8 cellular contexts compared by ENCODE assay signal in the genomic region with DNA sequence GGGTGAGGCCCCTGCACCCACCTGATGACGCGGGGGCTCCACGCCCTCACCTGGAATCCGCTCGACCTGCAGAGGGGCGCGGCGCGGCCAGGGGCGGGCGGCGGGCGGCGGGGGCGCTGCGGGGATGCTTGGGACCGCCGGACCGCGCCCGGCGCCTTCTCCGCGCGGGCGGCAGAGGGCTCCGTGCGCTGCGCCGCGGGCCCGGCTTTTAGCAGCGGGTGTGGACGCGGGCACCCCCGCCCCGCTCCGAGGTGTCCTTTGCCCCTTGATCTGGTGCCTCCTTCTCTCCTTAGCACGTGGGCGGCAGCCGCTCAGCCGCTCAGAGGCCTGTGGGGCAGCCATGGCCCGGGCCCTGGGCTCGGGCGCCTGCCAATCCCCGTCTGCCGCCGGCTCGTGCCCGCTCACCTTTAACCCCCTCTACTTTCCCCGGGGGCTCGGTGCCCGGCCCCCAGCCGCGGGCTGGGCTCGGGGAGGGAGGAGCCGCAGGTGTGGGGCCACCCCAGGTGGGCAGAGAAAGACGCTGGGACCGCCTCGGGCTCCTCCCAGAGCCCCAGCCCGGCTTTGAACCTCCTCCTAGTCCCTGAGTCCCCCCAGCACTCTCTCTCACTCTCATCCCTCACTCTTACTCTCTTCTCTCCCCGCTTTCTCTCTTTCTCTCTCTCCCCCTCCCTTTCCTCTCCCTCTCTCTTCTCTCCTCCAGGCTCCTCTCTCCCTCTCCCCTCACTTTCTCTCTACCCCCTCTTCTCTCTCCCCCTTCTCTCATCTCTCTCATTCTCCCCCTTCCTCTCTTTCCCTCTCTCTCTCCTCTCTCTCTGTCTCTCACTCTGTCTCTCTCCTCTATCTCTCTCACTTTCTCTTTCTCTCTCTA. TPM values are rescaled to one million over a fixed set of nuclear protein-coding genes. Genes with fewer than 3 reads are reported as not detected.
DNase-seq lines count a peak whose midpoint lies in the region; ATAC-seq and TF ChIP-seq lines count a peak whose summit lies in the region.

No MANE protein-coding gene starts in this region.

- H3K4me3 Mint-ChIP-seq in activated CD8-positive, alpha-beta T cell treated with anti-CD3 and anti-CD28 coated beads, Interleukin-2, amount 10 ng/mL, durations not matched to agents 7 days and 5 days, result peak overlapping the region; percentile 15

- TF ChIP-seq CTCF in foreskin keratinocyte (conservative IDR thresholded peaks at IDR 0.05), result peak; percentile 40

- CTCF ChIA-PET in activated CD8-positive, alpha-beta T cell treated with anti-CD3 and anti-CD28 coated beads, Interleukin-2, amount 10 ng/mL, durations not matched to agents 7 days and 5 days (lab: Charles Lee), result no interaction called here

- no peak overlapping the region for H3K27ac Mint-ChIP-seq in activated CD8-positive, alpha-beta T cell treated with anti-CD3 and anti-CD28 coated beads, Interleukin-2, amount 10 ng/mL, durations not matched to agents 7 days and 5 days

- peak overlapping the region; percentile 71 for H3K9ac ChIP-seq in HUES64 (ENCODE audit: low read depth, low read length)

- H3K4me3 ChIP-seq in HUES64 (ENCODE audit: low read length), result peak overlapping the region; percentile 68

- H3K9me3 Mint-ChIP-seq in activated CD8-positive, alpha-beta T cell treated with anti-CD3 and anti-CD28 coated beads, Interleukin-2, amount 10 ng/mL, durations not matched to agents 7 days and 5 days (ENCODE audit: insufficient read depth), result no peaks in the 10 kb centered on the region

- H3K36me3 ChIP-seq in HUES64 (ENCODE audit: insufficient read depth, low read length), result no peaks in the 10 kb centered on the region

- peak; percentile 87 for ATAC-seq in activated CD8-positive, alpha-beta T cell treated with anti-CD3 and anti-CD28 coated beads, Interleukin-2, amount 10 ng/mL, durations not matched to agents 7 days and 5 days
- ATAC-seq in foreskin keratinocyte, result peak; percentile 46
- ATAC-seq in HG03045 (IDR thresholded peaks at IDR 0.05; ENCODE audit: unreplicated experiment), result no peak

- H3K9me3 ChIP-seq in HUES64 (ENCODE audit: insufficient read depth, low read depth, low read length), result no peaks in the 10 kb centered on the region

- POLR2A ChIA-PET in activated CD8-positive, alpha-beta T cell treated with anti-CD3 and anti-CD28 coated beads, Interleukin-2, amount 10 ng/mL, durations not matched to agents 7 days and 5 days (lab: Charles Lee), result no interaction called here

- WGBS in HUES64, result under 1% methylated on average over 62 of the region's 62 CpGs

- peaks cover 14% of the 10 kb centered on the region for H3K4me1 Mint-ChIP-seq in activated CD8-positive, alpha-beta T cell treated with anti-CD3 and anti-CD28 coated beads, Interleukin-2, amount 10 ng/mL, durations not matched to agents 7 days and 5 days (ENCODE audit: low read depth)

- 0 out of 2 replicates have a peak, but pooled peaks cover 6% of the 10 kb centered on the region for H3K4me1 ChIP-seq in HUES64 (ENCODE audit: insufficient read depth, low read length)
- H3K4me1 ChIP-seq in foreskin keratinocyte, result no peaks in the 10 kb centered on the region

- no peak overlapping the region for H3K27ac ChIP-seq in HUES64 (ENCODE audit: low read depth, low read length)
- no peak overlapping the region for H3K27ac ChIP-seq in foreskin keratinocyte

- H3K27me3 ChIP-seq in HUES64 (ENCODE audit: insufficient read depth, low read length) (peaks cover 51% of the 10 kb centered on the region), foreskin keratinocyte (peaks cover 39% of the 10 kb centered on the region)

- DNase-seq in AG20443 (ENCODE audit: low spot score) (peak; percentile 58), foreskin keratinocyte (no peak), retina (peak; percentile 60), KG1 (lab: John Stamatoyannopoulos, UW) (no peak), NCI-H774 (lab: John Stamatoyannopoulos, UW) (no peak)
- DNase-seq in activated CD8-positive, alpha-beta T cell treated with anti-CD3 and anti-CD28 coated beads, Interleukin-2, amount 10 ng/mL, durations not matched to agents 7 days and 5 days, result no peak

- peaks cover 51% of the 10 kb centered on the region for H3K27me3 Mint-ChIP-seq in activated CD8-positive, alpha-beta T cell treated with anti-CD3 and anti-CD28 coated beads, Interleukin-2, amount 10 ng/mL, durations not matched to agents 7 days and 5 days (ENCODE audit: low read depth)

- no peaks in the 10 kb centered on the region for H3K36me3 Mint-ChIP-seq in activated CD8-positive, alpha-beta T cell treated with anti-CD3 and anti-CD28 coated beads, Interleukin-2, amount 10 ng/mL, durations not matched to agents 7 days and 5 days (ENCODE audit: low read depth)

RNA-seq across cellular contexts. Expression of a gene that starts 19.7 kb away (rescaled TPM):
- polyA plus RNA-seq in HUES64 (2013, experiment 1 of 2), result 2.5 TPM
- polyA plus RNA-seq in HUES64 (2013, experiment 2 of 2), result 3.6 TPM
- total RNA-seq in activated CD8-positive, alpha-beta T cell treated with anti-CD3 and anti-CD28 coated beads, Interleukin-2, amount 10 ng/mL, durations not matched to agents 7 days and 5 days, result under 1 TPM; 0.16 to 0.26 TPM
- 1.4 and 2.1 TPM in 2 replicates for total RNA-seq in foreskin keratinocyte
- polyA plus RNA-seq in foreskin keratinocyte, result 1.4 and 2.5 TPM in 2 replicates

RNA-seq across cellular contexts. Expression of a gene that starts 23.6 kb away (rescaled TPM):
- polyA plus RNA-seq in HUES64 (2013, experiment 1 of 2), result 2.3 TPM
- polyA plus RNA-seq in HUES64 (2013, experiment 2 of 2), result 3.8 TPM
- not detected for total RNA-seq in activated CD8-positive, alpha-beta T cell treated with anti-CD3 and anti-CD28 coated beads, Interleukin-2, amount 10 ng/mL, durations not matched to agents 7 days and 5 days
- total RNA-seq in foreskin keratinocyte, result 0.32 and 0.61 TPM in 2 replicates
- polyA plus RNA-seq in foreskin keratinocyte, result 0.31 and 1.3 TPM in 2 replicates

RNA-seq across cellular contexts. Expression of a gene that starts 35.3 kb away (rescaled TPM):
- polyA plus RNA-seq in HUES64 (2013, experiment 1 of 2), result 5.5 TPM
- 4.4 TPM for polyA plus RNA-seq in HUES64 (2013, experiment 2 of 2)
- 1 to 10 TPM; 7.7 to 8.3 TPM for total RNA-seq in activated CD8-positive, alpha-beta T cell treated with anti-CD3 and anti-CD28 coated beads, Interleukin-2, amount 10 ng/mL, durations not matched to agents 7 days and 5 days
- total RNA-seq in foreskin keratinocyte, result 4.1 and 4.2 TPM in 2 replicates
- polyA plus RNA-seq in foreskin keratinocyte, result 8.3 and 8.5 TPM in 2 replicates

RNA-seq across cellular contexts. Expression of a gene that starts 35.4 kb away (rescaled TPM):
- polyA plus RNA-seq in HUES64 (2013, experiment 1 of 2), result 64.4 TPM
- 58.6 TPM for polyA plus RNA-seq in HUES64 (2013, experiment 2 of 2)
- 10 to 100 TPM; 57.3 to 60.9 TPM for total RNA-seq in activated CD8-positive, alpha-beta T cell treated with anti-CD3 and anti-CD28 coated beads, Interleukin-2, amount 10 ng/mL, durations not matched to agents 7 days and 5 days
- total RNA-seq in foreskin keratinocyte, result 55.8 and 55.9 TPM in 2 replicates
- polyA plus RNA-seq in foreskin keratinocyte, result 93.8 and 94.2 TPM in 2 replicates

Comparison
In these comparisons a context has a peak if more than half of its experiments do, and no peak if none do; other contexts are left out.
1. DNase-seq: peak in AG20443 (single experiment) and retina (single experiment); none in activated CD8-positive, alpha-beta T cell treated with anti-CD3 and anti-CD28 coated beads, Interleukin-2, amount 10 ng/mL, durations not matched to agents 7 days and 5 days (single experiment), foreskin keratinocyte (0 of 2), KG1 (single experiment) and NCI-H774 (single experiment).